ENCODE assay signal across 16 cellular contexts in the genomic region with DNA sequence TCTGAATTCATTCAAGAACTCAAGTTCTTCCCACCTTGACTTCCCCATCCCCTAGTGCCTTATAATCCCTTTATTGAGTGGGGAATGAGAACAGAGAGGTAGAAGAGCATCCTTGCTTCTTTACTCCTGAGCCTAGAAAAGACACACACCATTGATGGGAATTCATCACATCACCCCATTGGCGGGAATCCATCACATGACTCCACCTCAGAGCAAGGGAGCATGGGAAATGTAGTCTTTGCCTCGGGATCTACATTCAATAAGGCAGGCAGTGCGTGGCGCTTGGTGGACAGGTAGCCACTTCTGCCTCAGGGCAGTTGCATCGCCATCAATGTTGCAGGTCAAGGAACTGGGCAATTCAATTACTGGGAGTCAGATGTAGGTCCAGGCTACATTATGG. TPM values are rescaled to one million over a fixed set of nuclear protein-coding genes. Genes with fewer than 3 reads are reported as not detected.
A peak's percentile ranks its signal among the peaks of the same experiment; 100 is the strongest.
DNase-seq lines count a peak whose midpoint lies in the region; ATAC-seq, FAIRE-seq and TF ChIP-seq lines count a peak whose summit lies in the region.
"Had no signal": no experiment of that assay in that cellular context is flagged by ENCODE, and none has a peak within 500 bp of the region (broad histone marks: within the 10 kb centered on the region; RNA-seq: fewer than 3 reads in every experiment).

No MANE protein-coding gene starts in this region.

- H3K27me3 Mint-ChIP-seq in CD4-positive, alpha-beta memory T cell, result no peaks in the 10 kb centered on the region
- H3K27me3 Mint-ChIP-seq: activated CD8-positive, alpha-beta memory T cell treated with anti-CD3 and anti-CD28 coated beads, Interleukin-2, amount 10 ng/mL, durations not matched to agents 7 days and 5 days; activated naive CD8-positive, alpha-beta T cell; CD4-positive, CD25-positive, alpha-beta regulatory T cell; naive thymus-derived CD4-positive, alpha-beta T cell had no signal

- no peaks in the 10 kb centered on the region for H3K4me1 ChIP-seq in endothelial cell of umbilical vein (ENCODE audit: control insufficient read depth, extremely low read depth, insufficient read depth, low read length)
- H3K4me1 ChIP-seq in CD4-positive, alpha-beta memory T cell (ENCODE audit: insufficient read depth, low read length), result no peaks in the 10 kb centered on the region
- H3K4me1 ChIP-seq: Peyer's patch had no signal

- H3K36me3 Mint-ChIP-seq in CD4-positive, alpha-beta memory T cell, result no peaks in the 10 kb centered on the region
- H3K36me3 Mint-ChIP-seq: activated CD8-positive, alpha-beta memory T cell treated with anti-CD3 and anti-CD28 coated beads, Interleukin-2, amount 10 ng/mL, durations not matched to agents 7 days and 5 days; activated naive CD8-positive, alpha-beta T cell; CD4-positive, CD25-positive, alpha-beta regulatory T cell; naive thymus-derived CD4-positive, alpha-beta T cell had no signal

- FAIRE-seq in endothelial cell of umbilical vein (lab: Jason Lieb, UNC), result no peak
- FAIRE-seq: HTR-8/SVneo had no signal

- no peaks in the 10 kb centered on the region for H3K27me3 ChIP-seq in endothelial cell of umbilical vein (ENCODE audit: control insufficient read depth in 2 of 2, insufficient read depth in 2 of 2, low read length in 2 of 2)
- no peaks in the 10 kb centered on the region for H3K27me3 ChIP-seq in CD4-positive, alpha-beta memory T cell (ENCODE audit: insufficient read depth, low read length)
- H3K27me3 ChIP-seq: Peyer's patch had no signal

- H3K4me1 Mint-ChIP-seq in CD4-positive, alpha-beta memory T cell, result no peaks in the 10 kb centered on the region
- H3K4me1 Mint-ChIP-seq: activated CD8-positive, alpha-beta memory T cell treated with anti-CD3 and anti-CD28 coated beads, Interleukin-2, amount 10 ng/mL, durations not matched to agents 7 days and 5 days; CD4-positive, CD25-positive, alpha-beta regulatory T cell; naive thymus-derived CD4-positive, alpha-beta T cell had no signal

- dilution Hi-C loops in endothelial cell of umbilical vein (cut with MboI; ENCODE audit: extremely low pct_ligation_motif_present, low sequenced_read_pairs), result no loop called here

- peak overlapping the region in 1 of 8 donors; percentile 33 for H3K4me3 Mint-ChIP-seq in CD4-positive, alpha-beta memory T cell
- H3K4me3 Mint-ChIP-seq: activated CD8-positive, alpha-beta memory T cell treated with anti-CD3 and anti-CD28 coated beads, Interleukin-2, amount 10 ng/mL, durations not matched to agents 7 days and 5 days; activated naive CD8-positive, alpha-beta T cell; CD4-positive, CD25-positive, alpha-beta regulatory T cell; naive thymus-derived CD4-positive, alpha-beta T cell had no signal

- no peak for TF ChIP-seq CTCF in endothelial cell of umbilical vein (IDR thresholded peaks at IDR 0.05; ENCODE audit: extremely low read depth in 1 of 2, insufficient read depth in 1 of 2, low read depth in 1 of 2, low read length in 2 of 2)

- no peaks in the 10 kb centered on the region for H3K79me2 ChIP-seq in endothelial cell of umbilical vein (ENCODE audit: control insufficient read depth, insufficient read depth, low read length)

- H3K36me3 ChIP-seq in endothelial cell of umbilical vein (ENCODE audit: control insufficient read depth in 2 of 2, extremely low read depth in 1 of 2, insufficient read depth in 2 of 2, low read length in 2 of 2), result no peaks in the 10 kb centered on the region
- no peaks in the 10 kb centered on the region for H3K36me3 ChIP-seq in CD4-positive, alpha-beta memory T cell (ENCODE audit: insufficient read depth, low read length)
- H3K36me3 ChIP-seq: Peyer's patch had no signal

- no peaks in the 10 kb centered on the region for H4K20me1 ChIP-seq in endothelial cell of umbilical vein (replicated peaks; ENCODE audit: control insufficient read depth, extremely low read depth, insufficient read depth, low read length)

- DNase-seq in AG08395 (ENCODE audit: low spot score) (peak; percentile 18), EH (ENCODE audit: low read depth) (peak; percentile 26), NCI-H460 (ENCODE audit: extremely low read depth, low read depth) (peak; percentile 30), endothelial cell of umbilical vein (ENCODE audit: low read depth, low spot score) (peak; percentile 6), SKM-1 treated with dmso at 0.1 percent for 144 hours (lab: John Stamatoyannopoulos, UW; ENCODE audit: unreplicated experiment) (no peak)
- no peak for DNase-seq in CD4-positive, alpha-beta memory T cell
- DNase-seq: activated CD8-positive, alpha-beta memory T cell treated with anti-CD3 and anti-CD28 coated beads, Interleukin-2, amount 10 ng/mL, durations not matched to agents 7 days and 5 days; CD4-positive, CD25-positive, alpha-beta regulatory T cell; naive thymus-derived CD4-positive, alpha-beta T cell; NCI-H187 treated with DMSO at 0.1 percent for 48 hours; Peyer's patch; T-helper 9 cell had no signal

- CTCF ChIA-PET in endothelial cell of umbilical vein (lab: Charles Lee), result no interaction called here
- CTCF ChIA-PET in CD4-positive, alpha-beta memory T cell (lab: Charles Lee; ENCODE audit: partially characterized antibody), result no interaction called here

- ATAC-seq in HG02852 (IDR thresholded peaks at IDR 0.05; ENCODE audit: unreplicated experiment) (no peak), GM19324 (IDR thresholded peaks at IDR 0.05; ENCODE audit: low FRiP score, unreplicated experiment) (no peak)
- ATAC-seq: activated CD8-positive, alpha-beta memory T cell treated with anti-CD3 and anti-CD28 coated beads, Interleukin-2, amount 10 ng/mL, durations not matched to agents 7 days and 5 days; naive thymus-derived CD4-positive, alpha-beta T cell had no signal

- POLR2A ChIA-PET in endothelial cell of umbilical vein (lab: Charles Lee), result no interaction called here
- POLR2A ChIA-PET in CD4-positive, alpha-beta memory T cell (lab: Charles Lee; ENCODE audit: partially characterized antibody), result no interaction called here

- no peaks in the 10 kb centered on the region for H3K9me3 Mint-ChIP-seq in CD4-positive, alpha-beta memory T cell
- H3K9me3 Mint-ChIP-seq: CD4-positive, CD25-positive, alpha-beta regulatory T cell had no signal

- TF ChIP-seq POLR2A in endothelial cell of umbilical vein (IDR thresholded peaks at IDR 0.05; ENCODE audit: low read depth, low read length), result no peak

- no peak overlapping the region for H3K9ac ChIP-seq in endothelial cell of umbilical vein (replicated peaks; ENCODE audit: extremely low read depth, insufficient read depth, low read length)

- intact Hi-C loops in endothelial cell of umbilical vein (cut with micrococcal nuclease), result no loop called here
- intact Hi-C loops in CD4-positive, alpha-beta memory T cell (cut with micrococcal nuclease), result no loop called here

- BruUV-seq in endothelial cell of umbilical vein (replicated peaks; lab: Mats Ljungman, UMichigan), result no TSS peak

- H3K9me3 ChIP-seq in endothelial cell of umbilical vein (replicated peaks; ENCODE audit: control insufficient read depth, insufficient read depth, low read length), result no peaks in the 10 kb centered on the region
- H3K9me3 ChIP-seq in CD4-positive, alpha-beta memory T cell (ENCODE audit: control insufficient read depth in 1 of 2, low read length in 2 of 2), result no peaks in the 10 kb centered on the region
- H3K9me3 ChIP-seq: Peyer's patch had no signal

- no peak overlapping the region for H3K27ac ChIP-seq in endothelial cell of umbilical vein (ENCODE audit: insufficient read depth, low read depth, low read length)
- no peak overlapping the region for H3K27ac ChIP-seq in CD4-positive, alpha-beta memory T cell (ENCODE audit: low read depth, low read length)
- H3K27ac ChIP-seq: Peyer's patch had no signal

- H3K4me2 ChIP-seq in endothelial cell of umbilical vein (ENCODE audit: insufficient read depth, low read length), result no peak overlapping the region

- H3K9me1 ChIP-seq in endothelial cell of umbilical vein (replicated peaks; ENCODE audit: control insufficient read depth, extremely low read depth, insufficient read depth, low read length), result no peaks in the 10 kb centered on the region

- H3K4me3 ChIP-seq in endothelial cell of umbilical vein (replicated peaks in 1 of 3; ENCODE audit: insufficient read depth in 1 of 3, low read depth in 1 of 3, low read length in 3 of 3), result no peak overlapping the region
- no peak overlapping the region for H3K4me3 ChIP-seq in CD4-positive, alpha-beta memory T cell (ENCODE audit: low read length in 2 of 2)
- H3K4me3 ChIP-seq: Peyer's patch had no signal

- H3K27ac Mint-ChIP-seq in CD4-positive, alpha-beta memory T cell, result no peak overlapping the region
- H3K27ac Mint-ChIP-seq: activated CD8-positive, alpha-beta memory T cell treated with anti-CD3 and anti-CD28 coated beads, Interleukin-2, amount 10 ng/mL, durations not matched to agents 7 days and 5 days; activated naive CD8-positive, alpha-beta T cell; CD4-positive, CD25-positive, alpha-beta regulatory T cell; naive thymus-derived CD4-positive, alpha-beta T cell had no signal

- H2AFZ ChIP-seq in endothelial cell of umbilical vein (ENCODE audit: low read depth, low read length), result no peak overlapping the region

TF ChIP-seq in endothelial cell of umbilical vein, 7 proteins besides CTCF, POLR2A, EP300 and RAD21:
- TF ChIP-seq, protein P1, sequence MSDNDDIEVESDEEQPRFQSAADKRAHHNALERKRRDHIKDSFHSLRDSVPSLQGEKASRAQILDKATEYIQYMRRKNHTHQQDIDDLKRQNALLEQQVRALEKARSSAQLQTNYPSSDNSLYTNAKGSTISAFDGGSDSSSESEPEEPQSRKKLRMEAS (IDR thresholded peaks at IDR 0.05; ENCODE audit: insufficient read depth, insufficient read length), result no peak
- no peak for TF ChIP-seq JUN (IDR thresholded peaks at IDR 0.05; ENCODE audit: borderline replicate concordance, insufficient read depth, insufficient read length, low read depth)

RNA-seq across cellular contexts. Expression of a gene that starts 50.7 kb away (rescaled TPM):
- total RNA-seq in NCI-H460 (2014; rRNA removed; shearing (Covaris generic)), result not detected in 2 replicates
- polyA plus RNA-seq in NCI-H460 (2014; cell fraction: nucleus; rRNA removed), result 0.01 TPM in 1 of 2 replicates, not detected in the other
- total RNA-seq in endothelial cell of umbilical vein, result not detected in 2 replicates
- not detected in 2 replicates for polyA plus RNA-seq in endothelial cell of umbilical vein
- not detected in 2 replicates for polyA plus RNA-seq in endothelial cell of umbilical vein (2011; cell fraction: cytosol; rRNA removed)
- not detected in 2 replicates for polyA plus RNA-seq in endothelial cell of umbilical vein (2011; cell fraction: nucleus; rRNA removed)
- not detected in 2 replicates for polyA plus RNA-seq in endothelial cell of umbilical vein (2012)
- polyA minus RNA-seq in endothelial cell of umbilical vein, result not detected in 2 replicates
- not detected for polyA minus RNA-seq in endothelial cell of umbilical vein (2011; cell fraction: cytosol; rRNA and poly(A)+ RNA removed)
- not detected in 2 replicates for polyA minus RNA-seq in endothelial cell of umbilical vein (2011; cell fraction: nucleus; rRNA and poly(A)+ RNA removed)
- total RNA-seq in CD4-positive, alpha-beta memory T cell, result not detected
- not detected for polyA plus RNA-seq in CD4-positive, alpha-beta memory T cell
- total RNA-seq: activated CD8-positive, alpha-beta memory T cell treated with anti-CD3 and anti-CD28 coated beads, Interleukin-2, amount 10 ng/mL, durations not matched to agents 7 days and 5 days; CD4-positive, CD25-positive, alpha-beta regulatory T cell; naive thymus-derived CD4-positive, alpha-beta T cell had no signal
- polyA plus RNA-seq: CD4-positive, CD25-positive, alpha-beta regulatory T cell; naive thymus-derived CD4-positive, alpha-beta T cell had no signal

Comparison
In these comparisons a context has a peak if more than half of its experiments do, and no peak if none do; other contexts are left out.
1. DNase-seq: peak in AG08395 (single experiment), EH (single experiment), NCI-H460 (single experiment) and endothelial cell of umbilical vein (single experiment); none in CD4-positive, alpha-beta memory T cell (0 of 5) and SKM-1 treated with dmso at 0.1 percent for 144 hours (single experiment).